ENCODE assay signal across 24 cellular contexts in the genomic region with DNA sequence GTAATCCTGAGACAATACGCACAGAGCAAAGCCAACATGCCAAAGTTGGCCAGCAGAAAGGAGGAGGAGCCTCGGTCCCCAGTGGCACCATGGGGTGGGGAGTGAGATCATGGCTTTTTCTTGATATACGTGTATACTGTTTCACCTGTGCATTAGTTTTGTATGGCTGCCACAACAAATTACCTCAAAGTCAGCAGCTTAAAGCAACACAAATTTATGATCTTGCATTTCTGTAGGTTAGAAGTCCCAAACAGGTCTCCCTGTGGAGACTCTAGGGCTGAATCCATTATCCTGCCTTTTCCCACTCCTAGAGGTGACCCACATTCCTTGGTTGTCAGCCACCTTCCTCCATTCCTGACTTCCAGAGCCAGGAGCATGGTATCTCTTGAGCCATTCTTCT.
"Had no signal": no experiment of that assay in that cellular context is flagged by ENCODE, and none has a peak within 500 bp of the region (broad histone marks: within the 10 kb centered on the region; RNA-seq: fewer than 3 reads in every experiment).

No MANE protein-coding gene starts in this region.

- DNase-seq: stimulated activated CD4-positive, alpha-beta T cell treated with anti-CD3 and anti-CD28 coated beads, Interleukin-2, amount 100 ng/mL, for 48 hours; stimulated activated CD4-positive, alpha-beta T cell treated with anti-CD3 and anti-CD28 coated beads, Interleukin-4, amount 100 ng/mL, for 1 hour; stimulated activated CD4-positive, alpha-beta T cell treated with anti-CD3 and anti-CD28 coated beads, Interleukin-4, amount 100 ng/mL, for 24 hours; stimulated activated CD4-positive, alpha-beta T cell treated with anti-CD3 and anti-CD28 coated beads, Interleukin-4, amount 100 ng/mL, for 4 hours; stimulated activated CD8-positive, alpha-beta memory T cell treated with anti-CD3 and anti-CD28 coated beads, Interleukin-4, amount 100 ng/mL, for 48 hours; stimulated activated naive B cell treated with anti-CD40 and anti-IgM and Interleukin-4, amounts not matched to agents 10 μg/mL and 1 μg/mL and 100 μg/mL, for 72 hours; stimulated activated naive CD4-positive, alpha-beta T cell; stimulated activated naive CD4-positive, alpha-beta T cell treated with Interleukin-2 at 50 U/mL for 16 hours; stimulated activated naive CD8-positive, alpha-beta T cell treated with anti-CD3 and anti-CD28 coated beads, Interleukin-15, amount 100 ng/mL, for 72 hours; stimulated activated naive CD8-positive, alpha-beta T cell treated with anti-CD3 and anti-CD28 coated beads, Interleukin-15, Interleukin-2, amounts not matched to agents 100 U/mL and 50 U/mL, for 24 hours; stomach; substantia nigra; testis; thyroid gland; tibial artery; transverse colon; trophoblast cell; upper lobe of left lung; upper lobe of right lung; uterus had no signal

- H3K9me3 ChIP-seq: stomach, suprapubic skin, testis, thoracic aorta, thyroid gland, tibial artery, tibial nerve, transverse colon, upper lobe of left lung, upper lobe of right lung, uterus, vagina had no signal

- H3K36me3 ChIP-seq: stomach, suprapubic skin, thoracic aorta, thyroid gland, tibial artery, tibial nerve, transverse colon, upper lobe of left lung, upper lobe of right lung, uterus, vagina had no signal

- H3K4me3 ChIP-seq: stomach, suprapubic skin, testis, thoracic aorta, thyroid gland, tibial artery, tibial nerve, transverse colon, upper lobe of left lung, upper lobe of right lung, uterus, vagina had no signal

- H3K4me1 ChIP-seq: stomach, suprapubic skin, testis, thyroid gland, tibial artery, tibial nerve, transverse colon, upper lobe of right lung, uterus, vagina had no signal

- H3K27ac ChIP-seq: stomach, suprapubic skin, testis, thoracic aorta, thyroid gland, tibial artery, tibial nerve, transverse colon, upper lobe of left lung, upper lobe of right lung, uterus, vagina had no signal
